33 cellular contexts compared by ENCODE assay signal in the genomic region with DNA sequence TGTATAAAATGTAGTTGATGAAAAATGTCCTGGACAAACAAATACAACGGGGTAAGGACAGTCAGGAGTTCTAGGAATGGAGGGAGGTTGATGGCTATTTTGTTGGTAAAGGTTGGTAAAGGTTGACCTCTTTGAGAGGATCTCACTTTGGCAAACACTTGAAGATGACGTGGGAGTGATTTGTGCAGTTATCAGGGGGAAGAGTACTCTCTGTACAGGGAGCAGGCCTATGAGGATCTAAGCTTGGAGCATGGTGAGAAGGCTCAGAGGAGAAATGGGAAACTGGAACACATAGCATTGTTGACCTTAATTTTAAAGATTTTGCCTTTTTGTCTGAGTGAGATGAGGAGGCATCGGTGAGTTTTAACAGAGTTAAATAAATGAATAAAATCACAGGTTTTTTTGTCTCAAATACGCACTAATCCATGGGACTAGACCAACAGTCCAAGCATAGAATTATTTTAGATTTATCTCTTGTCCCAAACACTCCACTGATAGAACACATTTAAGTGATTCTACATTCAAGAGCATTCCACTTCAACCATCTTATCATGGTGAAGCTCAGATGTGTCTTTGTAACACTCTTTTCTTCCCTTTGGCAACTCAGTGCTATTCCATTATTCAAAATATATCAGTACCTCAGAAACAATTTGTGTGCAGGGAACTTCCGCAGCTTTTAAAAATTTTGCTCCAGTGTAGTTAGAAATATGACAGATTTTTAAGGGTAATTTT. TPM values are rescaled to one million over a fixed set of nuclear protein-coding genes. Genes with fewer than 3 reads are reported as not detected.
"Had no signal": no experiment of that assay in that cellular context is flagged by ENCODE, and none has a peak within 500 bp of the region (broad histone marks: within the 10 kb centered on the region; RNA-seq: fewer than 3 reads in every experiment).

No MANE protein-coding gene starts in this region.

- H3K9me3 Mint-ChIP-seq: activated naive CD4-positive, alpha-beta T cell treated with anti-CD3 and anti-CD28 coated beads, Interleukin-2, amount 10 ng/mL, durations not matched to agents 7 days and 5 days; activated naive CD8-positive, alpha-beta T cell treated with anti-CD3 and anti-CD28 coated beads, Interleukin-2, amount 10 ng/mL, durations not matched to agents 7 days and 5 days; activated T-cell treated with anti-CD3 and anti-CD28 coated beads, Interleukin-2, amount 50 U/mL, for 24 hours; central memory CD8-positive, alpha-beta T cell; memory B cell had no signal

- H3K9me3 ChIP-seq: ovary, prostate gland, suprapubic skin, tibial artery, upper lobe of right lung had no signal

- FAIRE-seq: astrocyte, endometrium had no signal

- H3K27ac ChIP-seq: brain microvascular endothelial cell, epithelial cell of prostate, ovary, prostate gland, suprapubic skin, tibial artery, upper lobe of right lung, WERI-Rb-1 had no signal

- H3K4me3 ChIP-seq: prostate gland, suprapubic skin, upper lobe of right lung had no signal

- ATAC-seq: activated CD4-positive, CD25-positive, alpha-beta regulatory T cell treated with anti-CD3 and anti-CD28 coated beads, Interleukin-2, amount 50 U/mL, for 24 hours; naive thymus-derived CD4-positive, alpha-beta T cell; stimulated activated naive B cell treated with anti-CD40 and anti-IgM and Interleukin-4, amounts not matched to agents 10 μg/mL and 1 μg/mL and 100 μg/mL, for 72 hours; T-helper 17 cell; upper lobe of right lung had no signal

- H3K4me3 Mint-ChIP-seq: activated naive CD4-positive, alpha-beta T cell treated with anti-CD3 and anti-CD28 coated beads, Interleukin-2, amount 10 ng/mL, durations not matched to agents 7 days and 5 days; activated naive CD8-positive, alpha-beta T cell treated with anti-CD3 and anti-CD28 coated beads, Interleukin-2, amount 10 ng/mL, durations not matched to agents 7 days and 5 days; activated T-cell treated with anti-CD3 and anti-CD28 coated beads, Interleukin-2, amount 50 U/mL, for 24 hours; central memory CD8-positive, alpha-beta T cell; memory B cell; naive thymus-derived CD4-positive, alpha-beta T cell; stimulated activated naive B cell treated with anti-CD40 and anti-IgM and Interleukin-4, amounts not matched to agents 10 μg/mL and 1 μg/mL and 100 μg/mL, for 72 hours; T-helper 17 cell had no signal

- H3K36me3 Mint-ChIP-seq: activated naive CD4-positive, alpha-beta T cell treated with anti-CD3 and anti-CD28 coated beads, Interleukin-2, amount 10 ng/mL, durations not matched to agents 7 days and 5 days; activated naive CD8-positive, alpha-beta T cell treated with anti-CD3 and anti-CD28 coated beads, Interleukin-2, amount 10 ng/mL, durations not matched to agents 7 days and 5 days; memory B cell; naive thymus-derived CD4-positive, alpha-beta T cell; stimulated activated naive B cell treated with anti-CD40 and anti-IgM and Interleukin-4, amounts not matched to agents 10 μg/mL and 1 μg/mL and 100 μg/mL, for 72 hours had no signal

- H3K27ac Mint-ChIP-seq: activated naive CD4-positive, alpha-beta T cell treated with anti-CD3 and anti-CD28 coated beads, Interleukin-2, amount 10 ng/mL, durations not matched to agents 7 days and 5 days; activated naive CD8-positive, alpha-beta T cell treated with anti-CD3 and anti-CD28 coated beads, Interleukin-2, amount 10 ng/mL, durations not matched to agents 7 days and 5 days; activated T-cell treated with anti-CD3 and anti-CD28 coated beads, Interleukin-2, amount 50 U/mL, for 24 hours; memory B cell; naive thymus-derived CD4-positive, alpha-beta T cell; stimulated activated naive B cell treated with anti-CD40 and anti-IgM and Interleukin-4, amounts not matched to agents 10 μg/mL and 1 μg/mL and 100 μg/mL, for 72 hours; T-helper 17 cell had no signal

- H3K27me3 ChIP-seq: brain microvascular endothelial cell, ovary, suprapubic skin, tibial artery, upper lobe of right lung had no signal

- H3K36me3 ChIP-seq: brain microvascular endothelial cell, ovary, prostate gland, suprapubic skin, tibial artery, upper lobe of right lung, WERI-Rb-1 had no signal

- H3K4me1 Mint-ChIP-seq: activated naive CD4-positive, alpha-beta T cell treated with anti-CD3 and anti-CD28 coated beads, Interleukin-2, amount 10 ng/mL, durations not matched to agents 7 days and 5 days; activated naive CD8-positive, alpha-beta T cell treated with anti-CD3 and anti-CD28 coated beads, Interleukin-2, amount 10 ng/mL, durations not matched to agents 7 days and 5 days; central memory CD8-positive, alpha-beta T cell; memory B cell; naive thymus-derived CD4-positive, alpha-beta T cell; stimulated activated naive B cell treated with anti-CD40 and anti-IgM and Interleukin-4, amounts not matched to agents 10 μg/mL and 1 μg/mL and 100 μg/mL, for 72 hours; T-helper 17 cell had no signal

- H3K4me1 ChIP-seq: prostate gland, suprapubic skin, tibial artery, upper lobe of right lung had no signal

- DNase-seq: activated CD4-positive, alpha-beta T cell treated with anti-CD3 and anti-CD28 coated beads for 48 hours; activated CD4-positive, alpha-beta T cell treated with anti-CD3 and anti-CD28 coated beads, Interleukin-2, amount 50 U/mL, for 48 hours; activated CD8-positive, alpha-beta memory T cell treated with anti-CD3 and anti-CD28 coated beads, Interleukin-2, amount 50 U/mL, for 48 hours; activated gamma-delta T cell; activated naive CD4-positive, alpha-beta T cell treated with anti-CD3 and anti-CD28 coated beads, Interleukin-2, amount 10 ng/mL, durations not matched to agents 7 days and 5 days; activated naive CD8-positive, alpha-beta T cell treated with anti-CD3 and anti-CD28 coated beads, Interleukin-2, amount 10 ng/mL, durations not matched to agents 7 days and 5 days; activated T-cell treated with anti-CD3 and anti-CD28 coated beads, Interleukin-2, amount 50 U/mL, for 24 hours; amniotic stem cell; brain microvascular endothelial cell; dermis blood vessel endothelial cell; effector CD4-positive, alpha-beta T cell; head of caudate nucleus; kidney glomerular epithelial cell; midbrain; naive thymus-derived CD4-positive, alpha-beta T cell; ovary; retina; stimulated activated CD4-positive, alpha-beta T cell treated with anti-CD3 and anti-CD28 coated beads, Interleukin-15, amount 100 ng/mL, for 24 hours; stimulated activated CD4-positive, alpha-beta T cell treated with anti-CD3 and anti-CD28 coated beads, Interleukin-2, amount 100 ng/mL, for 24 hours; stimulated activated naive B cell treated with anti-CD40 and anti-IgM and Interleukin-4, amounts not matched to agents 10 μg/mL and 1 μg/mL and 100 μg/mL, for 72 hours; T-helper 17 cell; T1000; tibial artery; upper lobe of right lung; WERI-Rb-1 had no signal

- H3K27me3 Mint-ChIP-seq: memory B cell; stimulated activated naive B cell treated with anti-CD40 and anti-IgM and Interleukin-4, amounts not matched to agents 10 μg/mL and 1 μg/mL and 100 μg/mL, for 72 hours had no signal

RNA-seq across cellular contexts. Expression of a gene that starts 5.7 kb away (rescaled TPM):
- total RNA-seq: activated naive CD8-positive, alpha-beta T cell treated with anti-CD3 and anti-CD28 coated beads, Interleukin-2, amount 10 ng/mL, durations not matched to agents 7 days and 5 days had no signal
